In the genomic region with DNA sequence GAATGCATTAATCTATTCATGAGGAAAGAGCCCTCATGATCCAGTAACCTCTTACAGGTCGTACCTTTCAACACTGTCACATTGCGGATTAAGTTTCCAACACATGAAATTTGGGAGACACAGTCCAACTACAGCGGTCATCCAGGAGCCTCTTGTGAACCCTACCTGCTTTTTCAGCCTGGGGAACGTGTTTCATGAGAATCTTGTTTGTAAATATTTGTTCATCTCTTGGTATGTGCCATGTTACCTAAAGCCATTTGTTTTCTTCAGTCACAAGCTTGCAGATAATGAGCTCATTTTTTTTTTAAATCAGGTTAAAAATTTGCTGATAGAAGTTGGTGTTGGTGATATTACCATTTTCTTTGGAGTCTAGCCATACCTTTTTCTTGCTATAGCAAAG, we compare ENCODE assay signal across 24 cellular contexts. TPM values are rescaled to one million over a fixed set of nuclear protein-coding genes. Genes with fewer than 3 reads are reported as not detected.
A peak's percentile ranks its signal among the peaks of the same experiment; 100 is the strongest.
DNase-seq lines count a peak whose midpoint lies in the region; ATAC-seq, FAIRE-seq and TF ChIP-seq lines count a peak whose summit lies in the region.
"Had no signal": no experiment of that assay in that cellular context is flagged by ENCODE, and none has a peak within 500 bp of the region (broad histone marks: within the 10 kb centered on the region; RNA-seq: fewer than 3 reads in every experiment).

No MANE protein-coding gene starts in this region.

- H3K79me2 ChIP-seq in OCI-LY3 (ENCODE audit: low read length): no peaks in the 10 kb centered on the region

- ATAC-seq in upper lobe of right lung: peak; percentile 42
- no peak for ATAC-seq in HG03460 (IDR thresholded peaks at IDR 0.05; ENCODE audit: unreplicated experiment)
- ATAC-seq: Panc1 had no signal

- no peak overlapping the region for H3K4me3 ChIP-seq in OCI-LY3 (ENCODE audit: low read length)
- no peak overlapping the region for H3K4me3 ChIP-seq in upper lobe of right lung
- H3K4me3 ChIP-seq: GM23248 had no signal

- H3K27ac ChIP-seq in OCI-LY3 (ENCODE audit: low read length): no peak overlapping the region
- peak overlapping the region; percentile 94 for H3K27ac ChIP-seq in epithelial cell of prostate
- H3K27ac ChIP-seq in upper lobe of right lung: no peak overlapping the region
- H3K27ac ChIP-seq: RWPE1 had no signal

- H3K36me3 ChIP-seq in OCI-LY3 (replicated peaks; ENCODE audit: low read depth, low read length) (no peaks in the 10 kb centered on the region), upper lobe of right lung (no peaks in the 10 kb centered on the region)

- FAIRE-seq in D721Med (lab: Jason Lieb, UNC): peak; percentile 41

- H3K27me3 ChIP-seq in OCI-LY3 (ENCODE audit: low read depth, low read length): no peaks in the 10 kb centered on the region
- H3K27me3 ChIP-seq in upper lobe of right lung: no peaks in the 10 kb centered on the region

- H3K4me1 ChIP-seq in OCI-LY3 (ENCODE audit: low read length) (peaks cover 41% of the 10 kb centered on the region), upper lobe of right lung (no peaks in the 10 kb centered on the region)

- no peak overlapping the region for H3K9ac ChIP-seq in OCI-LY3 (ENCODE audit: low read length)
- H3K9ac ChIP-seq: GM23248 had no signal

- peak overlapping the region; percentile 43 for H3K4me2 ChIP-seq in OCI-LY3 (ENCODE audit: low read length)

- intact Hi-C loops in upper lobe of right lung (cut with DNase I): no loop called here

- H4K20me1 ChIP-seq in OCI-LY3 (ENCODE audit: insufficient read depth, low read length): no peaks in the 10 kb centered on the region

- H3K9me3 ChIP-seq in OCI-LY3 (ENCODE audit: insufficient read depth, low read length) (no peaks in the 10 kb centered on the region), upper lobe of right lung (no peaks in the 10 kb centered on the region)

- no peak for DNase-seq in D721Med (ENCODE audit: insufficient read length, low spot score)
- DNase-seq in epithelial cell of prostate (ENCODE audit: low read depth, low spot score): no peak
- no peak for DNase-seq in upper lobe of right lung
- DNase-seq in HuH-7.5 (ENCODE audit: low spot score): no peak
- no peak for DNase-seq in effector CD8-positive, alpha-beta T cell (lab: John Stamatoyannopoulos, UW)
- DNase-seq: DMS53, H9, Karpas-422, MV-4-11, NCI-H1105, NCI-H1436 treated with DMSO at 0.1 percent for 48 hours, NCI-H1930, NCI-H2107, NCI-H524, NCI-H82, SHP77 treated with DMSO at 0.1 percent for 48 hours, T-helper 1 cell had no signal

- H2AFZ ChIP-seq in OCI-LY3 (ENCODE audit: low read depth, low read length): peak overlapping the region; percentile 16; the same call in 1 of the 2 replicates
- H2AFZ ChIP-seq: GM23248 had no signal

- TF ChIP-seq CTCF in D721Med (IDR thresholded peaks at IDR 0.05; ENCODE audit: insufficient read depth, missing control alignments): no peak
- no peak for TF ChIP-seq CTCF in OCI-LY3 (IDR thresholded peaks at IDR 0.05; ENCODE audit: low read depth, low read length)
- no peak for TF ChIP-seq CTCF in upper lobe of right lung (IDR thresholded peaks at IDR 0.05)

RNA-seq across cellular contexts. Expression of gene PDC, which starts 37.2 kb away (rescaled TPM):
- not detected for total RNA-seq in upper lobe of right lung
- total RNA-seq: Daoy, G401, GM23248, H9 had no signal
